ENCODE assay signal across 8 cellular contexts in genomic region chr1:182588460-182589396, GRCh38. TPM values are rescaled to one million over a fixed set of nuclear protein-coding genes. Genes with fewer than 3 reads are reported as not detected.
DNase-seq lines count a peak whose midpoint lies in the region; FAIRE-seq and TF ChIP-seq lines count a peak whose summit lies in the region.

RNASEL (minus strand) TSS chr1:182589256; CDS start chr1:182586806, 2,450 bp downstream.

- peaks cover 6% of the 10 kb centered on the region for H3F3A ChIP-seq in GM23248 (ENCODE audit: insufficient read depth)

- H4K20me1 ChIP-seq in GM23248 (ENCODE audit: insufficient read depth) (no peaks in the 10 kb centered on the region), keratinocyte (ENCODE audit: control insufficient read depth, extremely low read depth, insufficient read depth, low read length) (no peaks in the 10 kb centered on the region)

- H3K9me1 ChIP-seq in keratinocyte (ENCODE audit: control insufficient read depth, extremely low read depth, insufficient read depth, low read length): no peaks in the 10 kb centered on the region

- no peaks in the 10 kb centered on the region for H3K36me3 ChIP-seq in GM23248 (ENCODE audit: low read depth)
- no peaks in the 10 kb centered on the region for H3K36me3 ChIP-seq in WERI-Rb-1
- no peaks in the 10 kb centered on the region for H3K36me3 ChIP-seq in keratinocyte (ENCODE audit: control insufficient read depth in 2 of 2, extremely low read depth in 1 of 2, insufficient read depth in 2 of 2, low read length in 2 of 2)

- dilution Hi-C loops in keratinocyte (cut with MboI; ENCODE audit: extremely low pct_ligation_motif_present, low sequenced_read_pairs): loop anchor here (25.0 kb wide), 3 partner anchors 151 to 501 kb away; partner anchors contain the start of gene NPL

- peak within 1 kb of the TSS; percentile 98 for H2AFZ ChIP-seq in GM23248
- H2AFZ ChIP-seq in keratinocyte (ENCODE audit: control insufficient read depth, low read length): peak within 1 kb of the TSS; percentile 95

- H3K9me2 ChIP-seq in GM23248 (ENCODE audit: insufficient read depth): no peaks in the 10 kb centered on the region

- no peaks in the 10 kb centered on the region for H3K79me2 ChIP-seq in GM23248 (ENCODE audit: insufficient read depth)
- no peaks in the 10 kb centered on the region for H3K79me2 ChIP-seq in keratinocyte (ENCODE audit: control insufficient read depth, insufficient read depth, low read length)

- H3K27me3 ChIP-seq in GM23248 (replicated peaks; ENCODE audit: insufficient read depth) (no peaks in the 10 kb centered on the region), WERI-Rb-1 (ENCODE audit: insufficient read depth, low read depth, severe bottlenecking) (no peaks in the 10 kb centered on the region), keratinocyte (ENCODE audit: control insufficient read depth, extremely low read depth, insufficient read depth, low read length) (no peaks in the 10 kb centered on the region)

- no peak for TF ChIP-seq CTCF in WERI-Rb-1 (IDR thresholded peaks at IDR 0.05; ENCODE audit: low read depth, low read length)
- no peak for TF ChIP-seq CTCF in keratinocyte (optimal IDR thresholded peaks at IDR 0.05 in 1 of 3, IDR thresholded peaks at IDR 0.05 in 1 of 3, conservative IDR thresholded peaks at IDR 0.05 in 1 of 3; ENCODE audit: extremely low read depth in 1 of 3, insufficient read depth in 2 of 3, low read length in 3 of 3)

- H3K4me1 ChIP-seq in GM23248 (ENCODE audit: insufficient read depth) (peaks cover 4% of the 10 kb centered on the region; the same call in 1 of the 2 replicates), keratinocyte (ENCODE audit: control insufficient read depth, extremely low read depth, insufficient read depth, low read length) (peaks cover 4% of the 10 kb centered on the region)

- DNase-seq in GM23248: peak; percentile 89
- DNase-seq in LoVo (ENCODE audit: low spot score): peak; percentile 90
- peak; percentile 46 for DNase-seq in WERI-Rb-1
- DNase-seq in cerebellar cortex (ENCODE audit: low spot score): peak; percentile 56
- no peak for DNase-seq in keratinocyte (ENCODE audit: low read depth, low spot score)
- peak; percentile 38 to 60 for DNase-seq in stimulated activated CD4-positive, alpha-beta T cell treated with anti-CD3 and anti-CD28 coated beads, Interleukin-12 subunit alpha, Interleukin-12 subunit beta, amount 100 ng/mL, for 24 hours (ENCODE audit: low read depth in 2 of 2)
- DNase-seq in NCI-H446 (lab: John Stamatoyannopoulos, UW): no peak

- H3K4me2 ChIP-seq in GM23248 (ENCODE audit: unreplicated experiment) (peak within 1 kb of the TSS; percentile 87), keratinocyte (ENCODE audit: control insufficient read depth, extremely low read depth, insufficient read depth, low read depth, low read length) (peak within 1 kb of the TSS; percentile 77)

- WGBS in GM23248 (ENCODE audit: low coverage in 1 of 2, low lambda C conversion rate in 2 of 2, missing lambda C conversion rate in 2 of 2), 2 experiments: 1 to 2% methylated on average over 21 of the region's 21 CpGs

- H3K27ac ChIP-seq in GM23248: peak within 1 kb of the TSS; percentile 86
- H3K27ac ChIP-seq in WERI-Rb-1: peak within 1 kb of the TSS; percentile 53; the same call in 1 of the 2 replicates
- peak within 1 kb of the TSS; percentile 75 for H3K27ac ChIP-seq in keratinocyte (ENCODE audit: control insufficient read depth, insufficient read depth, low read length)

- H3K4me3 ChIP-seq in GM08714 (ENCODE audit: low read length) (peak within 1 kb of the TSS; percentile 74), GM23248 (peak within 1 kb of the TSS; percentile 85), WERI-Rb-1 (ENCODE audit: low read depth, low read length) (peak within 1 kb of the TSS; percentile 68), keratinocyte (ENCODE audit: control insufficient read depth in 2 of 3, extremely low read depth in 1 of 3, insufficient read depth in 2 of 3, low read depth in 1 of 3, low read length in 3 of 3) (peak within 1 kb of the TSS; percentile 48 to 87 (median 68))

- H3K9me3 ChIP-seq in GM23248 (ENCODE audit: low read depth) (no peaks in the 10 kb centered on the region), WERI-Rb-1 (ENCODE audit: severe bottlenecking) (no peaks in the 10 kb centered on the region), keratinocyte (ENCODE audit: control insufficient read depth, low read depth, low read length) (no peaks in the 10 kb centered on the region)

- H3K9ac ChIP-seq in GM23248: peak within 1 kb of the TSS; percentile 87
- peak within 1 kb of the TSS; percentile 74 for H3K9ac ChIP-seq in keratinocyte (ENCODE audit: control insufficient read depth, extremely low read depth, insufficient read depth, low read length)

- in situ Hi-C loops in GM23248 (cut with MboI): no loop called here

- FAIRE-seq in keratinocyte (lab: Jason Lieb, UNC): peak; percentile 72

RNA-seq across cellular contexts. Expression of gene RNASEL, which starts in this region (rescaled TPM):
- total RNA-seq in GM23248 (2014; rRNA removed; shearing (Covaris generic)): 7.1 and 10.1 TPM in 2 replicates
- polyA plus RNA-seq in GM23248 (2016; fragmentation: Nextera tagmentation; extraction: Ambion mirVana): 7.9 and 9.7 TPM in 2 replicates
- 3.6 to 4.7 TPM (median 3.9 TPM) in 3 replicates for polyA plus RNA-seq in keratinocyte
- 2.3 TPM for polyA plus RNA-seq in keratinocyte (2011; ENCODE audit: low read depth)
- 1.9 and 3.2 TPM in 2 replicates for polyA plus RNA-seq in keratinocyte (2011; cell fraction: cytosol; rRNA removed)
- polyA plus RNA-seq in keratinocyte (2011; cell fraction: nucleus; rRNA removed): 5.7 and 6.9 TPM in 2 replicates
- 2.8 and 3.1 TPM in 2 replicates for polyA plus RNA-seq in keratinocyte (2012; ENCODE audit: low replicate concordance)
- polyA minus RNA-seq in keratinocyte: 1.2 to 5.0 TPM (median 4.7 TPM) in 3 replicates
- 1.3 TPM for polyA minus RNA-seq in keratinocyte (2011; cell fraction: cytosol; rRNA and poly(A)+ RNA removed)
- 2.4 and 5.6 TPM in 2 replicates for polyA minus RNA-seq in keratinocyte (2011; cell fraction: nucleus; rRNA and poly(A)+ RNA removed)

Comparison
In these comparisons a context has a peak if more than half of its experiments do, and no peak if none do; other contexts are left out.
1. DNase-seq: peak in GM23248 (single experiment), LoVo (single experiment), WERI-Rb-1 (single experiment), cerebellar cortex (single experiment) and stimulated activated CD4-positive, alpha-beta T cell treated with anti-CD3 and anti-CD28 coated beads, Interleukin-12 subunit alpha, Interleukin-12 subunit beta, amount 100 ng/mL, for 24 hours (2 of 2); none in keratinocyte (single experiment) and NCI-H446 (0 of 2).
2. Peak in every context shown above with its lines, with median percentiles within 50 percentile points of each other: H3K4me3 ChIP-seq and H3K27ac ChIP-seq.